In genomic region chr11:103959279-103959930, GRCh38 we compare ENCODE assay signal across 9 cellular contexts.
DNase-seq lines count a peak whose midpoint lies in the region; ATAC-seq, FAIRE-seq and TF ChIP-seq lines count a peak whose summit lies in the region.
"Had no signal": no experiment of that assay in that cellular context is flagged by ENCODE, and none has a peak within 500 bp of the region (broad histone marks: within the 10 kb centered on the region; RNA-seq: fewer than 3 reads in every experiment).

No MANE protein-coding gene starts in this region.

- H3K79me2 ChIP-seq in hepatocyte: no peaks in the 10 kb centered on the region

- FAIRE-seq in urothelium cell line (lab: Jason Lieb, UNC): no peak
- FAIRE-seq: endometrium had no signal

- no peak overlapping the region for H3K4me2 ChIP-seq in hepatocyte

- H3K27ac ChIP-seq in hepatocyte (peak overlapping the region; percentile 20), A673 (ENCODE audit: low read depth, low read length, poor library complexity, severe bottlenecking) (no peak overlapping the region)

- intact Hi-C loops in A673 (cut with micrococcal nuclease; ENCODE audit: unreplicated experiment): no loop called here

- CTCF ChIA-PET in A673 (lab: Charles Lee): no interaction called here

- no peaks in the 10 kb centered on the region for H4K20me1 ChIP-seq in hepatocyte (ENCODE audit: insufficient read depth, poor library complexity, severe bottlenecking)

- DNase-seq in Kasumi-1 (lab: John Stamatoyannopoulos, UW): peak; percentile 25 to 28
- no peak for DNase-seq in hepatocyte (ENCODE audit: low spot score)
- DNase-seq in urothelium cell line (ENCODE audit: low spot score): no peak
- no peak for DNase-seq in NCI-H510A (lab: John Stamatoyannopoulos, UW)
- no peak for DNase-seq in dermis blood vessel endothelial cell
- no peak for DNase-seq in A673 (ENCODE audit: low spot score)

- 57% methylated on average over 2 of the region's 2 CpGs for WGBS in hepatocyte (ENCODE audit: low lambda C conversion rate, missing lambda C conversion rate)

- POLR2A ChIA-PET in A673 (lab: Charles Lee; ENCODE audit: low non-redundant PET): no interaction called here

- ATAC-seq in GM18519 (IDR thresholded peaks at IDR 0.05; ENCODE audit: low FRiP score, unreplicated experiment) (peak; percentile 99), HG02571 (IDR thresholded peaks at IDR 0.05; ENCODE audit: unreplicated experiment) (peak; percentile 96)

- H3K36me3 ChIP-seq in hepatocyte (replicated peaks; ENCODE audit: insufficient read depth, low read depth): no peaks in the 10 kb centered on the region
- H3K36me3 ChIP-seq in A673 (ENCODE audit: insufficient read depth, low read length, poor library complexity, severe bottlenecking): no peaks in the 10 kb centered on the region

- H3K9me3 ChIP-seq in hepatocyte (ENCODE audit: low read depth): no peaks in the 10 kb centered on the region
- H3K9me3 ChIP-seq in A673 (ENCODE audit: low read depth, low read length, poor library complexity, severe bottlenecking): no peaks in the 10 kb centered on the region

- H3K4me3 ChIP-seq in hepatocyte (no peak overlapping the region), A673 (ENCODE audit: low read depth, low read length, poor library complexity, severe bottlenecking) (no peak overlapping the region)

- no TSS peak for BruUV-seq in A673 (replicated peaks; lab: Mats Ljungman, UMichigan)

- H3K27me3 ChIP-seq in hepatocyte (no peaks in the 10 kb centered on the region), A673 (replicated peaks; ENCODE audit: insufficient read depth, low read depth, low read length, poor library complexity) (no peaks in the 10 kb centered on the region)

- TF ChIP-seq CTCF in hepatocyte (IDR thresholded peaks at IDR 0.05; ENCODE audit: poor library complexity) (no peak), A673 (conservative IDR thresholded peaks at IDR 0.05; ENCODE audit: low read depth, low read length) (no peak)

- no peak overlapping the region for H2AFZ ChIP-seq in hepatocyte

- H3K9me2 ChIP-seq in hepatocyte (replicated peaks; ENCODE audit: insufficient read depth): no peaks in the 10 kb centered on the region

- H3K4me1 ChIP-seq in hepatocyte (ENCODE audit: insufficient read depth): no peaks in the 10 kb centered on the region
- no peaks in the 10 kb centered on the region for H3K4me1 ChIP-seq in A673 (ENCODE audit: insufficient read depth, low read length, poor library complexity, severe bottlenecking)

Comparison
In these comparisons a context has a peak if more than half of its experiments do, and no peak if none do; other contexts are left out.
1. DNase-seq: peak in Kasumi-1 (2 of 2); none in hepatocyte (single experiment), urothelium cell line (single experiment), NCI-H510A (single experiment), dermis blood vessel endothelial cell (single experiment) and A673 (single experiment).